16 cellular contexts compared by ENCODE assay signal in the genomic region with DNA sequence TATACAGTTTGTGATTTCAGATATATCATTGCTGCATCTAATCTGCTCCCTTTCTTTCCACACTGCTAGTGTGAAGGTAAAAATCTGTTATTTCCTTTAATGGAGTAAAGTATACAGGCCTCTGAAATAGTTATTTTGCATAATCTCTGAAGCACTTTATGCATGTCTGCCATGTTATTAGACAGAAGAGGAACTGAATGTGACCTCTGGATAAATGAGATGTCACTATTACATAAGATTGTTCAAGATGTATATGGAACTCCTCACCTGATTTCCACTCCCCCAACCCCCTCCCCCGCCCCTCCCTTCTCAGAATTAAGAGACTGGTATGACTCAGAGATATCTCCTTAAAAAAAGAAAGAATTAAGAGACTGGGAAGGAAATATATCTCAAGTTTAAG. TPM values are rescaled to one million over a fixed set of nuclear protein-coding genes. Genes with fewer than 3 reads are reported as not detected.
DNase-seq lines count a peak whose midpoint lies in the region; ATAC-seq and TF ChIP-seq lines count a peak whose summit lies in the region.
"Had no signal": no experiment of that assay in that cellular context is flagged by ENCODE, and none has a peak within 500 bp of the region (broad histone marks: within the 10 kb centered on the region; RNA-seq: fewer than 3 reads in every experiment).

No MANE protein-coding gene starts in this region.

- DNase-seq in activated CD8-positive, alpha-beta T cell treated with anti-CD3 and anti-CD28 coated beads for 36 hours = no peak
- no peak for DNase-seq in activated CD8-positive, alpha-beta T cell treated with anti-CD3 and anti-CD28 coated beads, Interleukin-2, amount 10 ng/mL, durations not matched to agents 7 days and 5 days
- DNase-seq in natural killer cell (no peak), memory B cell (ENCODE audit: low spot score in 2 of 2) (no peak), left lung (no peak)
- no peak for DNase-seq in natural killer cell treated with Interleukin-12 subunit alpha and Interleukin-12 subunit beta and Interleukin-15 and Interleukin-18, amount 100 ng/mL, for 72 hours (ENCODE audit: low spot score)
- DNase-seq: 8988T; Calu3; CD4-positive, CD25-positive, alpha-beta regulatory T cell; DMS 273 treated with DMSO at 0.1 percent for 48 hours; H7; IMR-90 had no signal

- H3K4me3 ChIP-seq in left lung = no peak overlapping the region
- H3K4me3 ChIP-seq: BLaER1 treated with 17β-estradiol and CSF1 and Interleukin-3, amounts not matched to agents 10 nM and 100 nM; GM12878; GM23338 had no signal

- H3K36me3 ChIP-seq in left lung = peaks cover 0 to 64% of the 10 kb centered on the region in 2 donors

- H3K27ac Mint-ChIP-seq in activated CD8-positive, alpha-beta T cell treated with anti-CD3 and anti-CD28 coated beads for 36 hours = peak overlapping the region; percentile 28
- no peak overlapping the region for H3K27ac Mint-ChIP-seq in activated CD8-positive, alpha-beta T cell treated with anti-CD3 and anti-CD28 coated beads, Interleukin-2, amount 10 ng/mL, durations not matched to agents 7 days and 5 days
- H3K27ac Mint-ChIP-seq in natural killer cell (peak overlapping the region; percentile 24 to 48), memory B cell (peak overlapping the region; percentile 24)
- no peak overlapping the region for H3K27ac Mint-ChIP-seq in natural killer cell treated with Interleukin-12 subunit alpha and Interleukin-12 subunit beta and Interleukin-15 and Interleukin-18, amount 100 ng/mL, for 72 hours
- H3K27ac Mint-ChIP-seq: CD4-positive, CD25-positive, alpha-beta regulatory T cell had no signal

- ATAC-seq in activated CD8-positive, alpha-beta T cell treated with anti-CD3 and anti-CD28 coated beads for 36 hours = no peak
- ATAC-seq in activated CD8-positive, alpha-beta T cell treated with anti-CD3 and anti-CD28 coated beads, Interleukin-2, amount 10 ng/mL, durations not matched to agents 7 days and 5 days = no peak
- no peak for ATAC-seq in natural killer cell
- ATAC-seq in natural killer cell treated with Interleukin-12 subunit alpha and Interleukin-12 subunit beta and Interleukin-15 and Interleukin-18, amount 100 ng/mL, for 72 hours = no peak
- peak; percentile 55 for ATAC-seq in memory B cell (ENCODE audit: low read depth)
- no peak for ATAC-seq in HG02642 (IDR thresholded peaks at IDR 0.05; ENCODE audit: poor library complexity, unreplicated experiment)
- ATAC-seq in left lung = no peak
- ATAC-seq: GM12878, GM23338 had no signal

- intact Hi-C loops in activated CD8-positive, alpha-beta T cell treated with anti-CD3 and anti-CD28 coated beads for 36 hours (cut with micrococcal nuclease) = no loop called here
- intact Hi-C loops in natural killer cell (cut with micrococcal nuclease) (no loop called here), left lung (cut with DNase I) (no loop called here)

- H3K27me3 ChIP-seq in left lung = no peaks in the 10 kb centered on the region
- H3K27me3 ChIP-seq: BLaER1 treated with 17β-estradiol and CSF1 and Interleukin-3, amounts not matched to agents 10 nM and 100 nM had no signal

- H3K4me1 ChIP-seq in left lung = no peaks in the 10 kb centered on the region
- H3K4me1 ChIP-seq: BLaER1 treated with 17β-estradiol and CSF1 and Interleukin-3, amounts not matched to agents 10 nM and 100 nM had no signal

- peaks cover 6% of the 10 kb centered on the region for H3K9me3 Mint-ChIP-seq in activated CD8-positive, alpha-beta T cell treated with anti-CD3 and anti-CD28 coated beads for 36 hours
- peaks cover 4% of the 10 kb centered on the region for H3K9me3 Mint-ChIP-seq in activated CD8-positive, alpha-beta T cell treated with anti-CD3 and anti-CD28 coated beads, Interleukin-2, amount 10 ng/mL, durations not matched to agents 7 days and 5 days (ENCODE audit: insufficient read depth)
- no peaks in the 10 kb centered on the region for H3K9me3 Mint-ChIP-seq in natural killer cell
- no peaks in the 10 kb centered on the region for H3K9me3 Mint-ChIP-seq in natural killer cell treated with Interleukin-12 subunit alpha and Interleukin-12 subunit beta and Interleukin-15 and Interleukin-18, amount 100 ng/mL, for 72 hours
- H3K9me3 Mint-ChIP-seq in memory B cell = no peaks in the 10 kb centered on the region

- CTCF ChIA-PET in activated CD8-positive, alpha-beta T cell treated with anti-CD3 and anti-CD28 coated beads for 36 hours (lab: Charles Lee) = no interaction called here
- CTCF ChIA-PET in activated CD8-positive, alpha-beta T cell treated with anti-CD3 and anti-CD28 coated beads, Interleukin-2, amount 10 ng/mL, durations not matched to agents 7 days and 5 days (lab: Charles Lee) = interaction anchor here (1.4 kb wide), 1 partner anchor 9 kb away, joined by 3 read pairs; no protein-coding TSS in a partner anchor

- H3K9me3 ChIP-seq in left lung = no peaks in the 10 kb centered on the region

- peaks cover 7% of the 10 kb centered on the region for H3K4me1 Mint-ChIP-seq in activated CD8-positive, alpha-beta T cell treated with anti-CD3 and anti-CD28 coated beads for 36 hours (ENCODE audit: low read depth)
- no peaks in the 10 kb centered on the region for H3K4me1 Mint-ChIP-seq in activated CD8-positive, alpha-beta T cell treated with anti-CD3 and anti-CD28 coated beads, Interleukin-2, amount 10 ng/mL, durations not matched to agents 7 days and 5 days (ENCODE audit: low read depth)
- peaks cover 5 to 8% of the 10 kb centered on the region in 2 donors for H3K4me1 Mint-ChIP-seq in natural killer cell
- H3K4me1 Mint-ChIP-seq in natural killer cell treated with Interleukin-12 subunit alpha and Interleukin-12 subunit beta and Interleukin-15 and Interleukin-18, amount 100 ng/mL, for 72 hours (ENCODE audit: low read depth in 2 of 2) = peaks cover 4 to 17% of the 10 kb centered on the region in 2 donors
- H3K4me1 Mint-ChIP-seq in memory B cell = no peaks in the 10 kb centered on the region
- H3K4me1 Mint-ChIP-seq: GM23338 had no signal

- POLR2A ChIA-PET in activated CD8-positive, alpha-beta T cell treated with anti-CD3 and anti-CD28 coated beads for 36 hours (lab: Charles Lee) = no interaction called here
- POLR2A ChIA-PET in activated CD8-positive, alpha-beta T cell treated with anti-CD3 and anti-CD28 coated beads, Interleukin-2, amount 10 ng/mL, durations not matched to agents 7 days and 5 days (lab: Charles Lee) = no interaction called here

- H3K27ac ChIP-seq in left lung = no peak overlapping the region
- H3K27ac ChIP-seq: BLaER1 treated with 17β-estradiol and CSF1 and Interleukin-3, amounts not matched to agents 10 nM and 100 nM had no signal

- H3K4me3 Mint-ChIP-seq in activated CD8-positive, alpha-beta T cell treated with anti-CD3 and anti-CD28 coated beads for 36 hours = no peak overlapping the region
- no peak overlapping the region for H3K4me3 Mint-ChIP-seq in activated CD8-positive, alpha-beta T cell treated with anti-CD3 and anti-CD28 coated beads, Interleukin-2, amount 10 ng/mL, durations not matched to agents 7 days and 5 days
- H3K4me3 Mint-ChIP-seq in natural killer cell = no peak overlapping the region
- H3K4me3 Mint-ChIP-seq in natural killer cell treated with Interleukin-12 subunit alpha and Interleukin-12 subunit beta and Interleukin-15 and Interleukin-18, amount 100 ng/mL, for 72 hours = no peak overlapping the region
- no peak overlapping the region for H3K4me3 Mint-ChIP-seq in memory B cell
- H3K4me3 Mint-ChIP-seq: CD4-positive, CD25-positive, alpha-beta regulatory T cell; GM23338 had no signal

- peaks cover 44% of the 10 kb centered on the region for H3K36me3 Mint-ChIP-seq in activated CD8-positive, alpha-beta T cell treated with anti-CD3 and anti-CD28 coated beads for 36 hours (ENCODE audit: low read depth)
- H3K36me3 Mint-ChIP-seq in activated CD8-positive, alpha-beta T cell treated with anti-CD3 and anti-CD28 coated beads, Interleukin-2, amount 10 ng/mL, durations not matched to agents 7 days and 5 days (ENCODE audit: low read depth) = peaks cover 54% of the 10 kb centered on the region
- peaks cover 17% of the 10 kb centered on the region for H3K36me3 Mint-ChIP-seq in natural killer cell
- peaks cover 29% of the 10 kb centered on the region for H3K36me3 Mint-ChIP-seq in natural killer cell treated with Interleukin-12 subunit alpha and Interleukin-12 subunit beta and Interleukin-15 and Interleukin-18, amount 100 ng/mL, for 72 hours
- H3K36me3 Mint-ChIP-seq in memory B cell = peaks cover 44% of the 10 kb centered on the region

- H3K27me3 Mint-ChIP-seq in activated CD8-positive, alpha-beta T cell treated with anti-CD3 and anti-CD28 coated beads for 36 hours = no peaks in the 10 kb centered on the region
- H3K27me3 Mint-ChIP-seq in activated CD8-positive, alpha-beta T cell treated with anti-CD3 and anti-CD28 coated beads, Interleukin-2, amount 10 ng/mL, durations not matched to agents 7 days and 5 days (ENCODE audit: low read depth) = no peaks in the 10 kb centered on the region
- H3K27me3 Mint-ChIP-seq in natural killer cell (ENCODE audit: low read depth in 2 of 2) = no peaks in the 10 kb centered on the region
- H3K27me3 Mint-ChIP-seq in natural killer cell treated with Interleukin-12 subunit alpha and Interleukin-12 subunit beta and Interleukin-15 and Interleukin-18, amount 100 ng/mL, for 72 hours = no peaks in the 10 kb centered on the region
- no peaks in the 10 kb centered on the region for H3K27me3 Mint-ChIP-seq in memory B cell
- H3K27me3 Mint-ChIP-seq: CD4-positive, CD25-positive, alpha-beta regulatory T cell had no signal

- TF ChIP-seq CTCF in activated CD8-positive, alpha-beta T cell treated with anti-CD3 and anti-CD28 coated beads for 36 hours (IDR thresholded peaks at IDR 0.05) = no peak
- TF ChIP-seq CTCF in natural killer cell (IDR thresholded peaks at IDR 0.05) = no peak
- no peak for TF ChIP-seq CTCF in left lung (IDR thresholded peaks at IDR 0.05)

RNA-seq across cellular contexts. Expression of a gene that starts 26.3 kb away (rescaled TPM):
- 10 to 100 TPM; 40.2 to 40.5 TPM for total RNA-seq in activated CD8-positive, alpha-beta T cell treated with anti-CD3 and anti-CD28 coated beads for 36 hours
- 10 to 100 TPM; 41.9 to 44.9 TPM for total RNA-seq in activated CD8-positive, alpha-beta T cell treated with anti-CD3 and anti-CD28 coated beads, Interleukin-2, amount 10 ng/mL, durations not matched to agents 7 days and 5 days
- total RNA-seq in natural killer cell (100 to 1,000 TPM; 124 to 131 (median 128) TPM), left lung (100 to 1,000 TPM; 173 to 189 TPM)
- total RNA-seq in natural killer cell treated with Interleukin-12 subunit alpha and Interleukin-12 subunit beta and Interleukin-15 and Interleukin-18, amount 100 ng/mL, for 72 hours = 10 to 100 TPM; 38.0 to 70.6 TPM

RNA-seq across cellular contexts. Expression of a gene that starts 45.8 kb away (rescaled TPM):
- 10 to 100 TPM; 19.5 to 22.4 TPM for total RNA-seq in activated CD8-positive, alpha-beta T cell treated with anti-CD3 and anti-CD28 coated beads for 36 hours
- 10 to 100 TPM; 14.6 to 17.6 TPM for total RNA-seq in activated CD8-positive, alpha-beta T cell treated with anti-CD3 and anti-CD28 coated beads, Interleukin-2, amount 10 ng/mL, durations not matched to agents 7 days and 5 days
- total RNA-seq in natural killer cell (10 to 100 TPM; 16.4 to 23.5 (median 21.1) TPM), left lung (10 to 100 TPM; 11.0 TPM)
- 10 to 100 TPM; 14.3 to 18.9 TPM for total RNA-seq in natural killer cell treated with Interleukin-12 subunit alpha and Interleukin-12 subunit beta and Interleukin-15 and Interleukin-18, amount 100 ng/mL, for 72 hours

Comparison
In these comparisons a context has a peak if more than half of its experiments do, and no peak if none do; other contexts are left out.
1. H3K27ac Mint-ChIP-seq: peak in activated CD8-positive, alpha-beta T cell treated with anti-CD3 and anti-CD28 coated beads for 36 hours (single experiment), natural killer cell (2 of 2) and memory B cell (single experiment); none in activated CD8-positive, alpha-beta T cell treated with anti-CD3 and anti-CD28 coated beads, Interleukin-2, amount 10 ng/mL, durations not matched to agents 7 days and 5 days (single experiment) and natural killer cell treated with Interleukin-12 subunit alpha and Interleukin-12 subunit beta and Interleukin-15 and Interleukin-18, amount 100 ng/mL, for 72 hours (0 of 2).